ENCODE assay signal across 8 cellular contexts in the genomic region with DNA sequence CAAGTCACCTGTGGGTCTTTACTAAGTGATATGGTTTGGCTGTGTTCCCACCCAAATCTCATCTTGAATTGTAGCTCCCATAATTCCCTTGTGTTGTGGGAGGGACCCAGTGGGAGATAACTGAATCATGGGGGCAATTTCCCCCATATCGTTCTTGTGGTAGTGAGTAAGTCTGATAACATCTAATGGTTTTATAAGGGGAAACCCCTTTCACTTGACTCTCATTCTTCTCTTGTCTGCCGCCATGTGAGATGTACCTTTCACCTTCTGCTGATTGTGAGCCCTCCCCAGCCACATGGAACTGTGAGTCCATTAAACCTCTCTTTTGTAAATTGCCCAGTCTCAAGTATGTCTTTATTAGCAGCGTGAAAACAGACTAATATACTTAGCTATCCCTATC. TPM values are rescaled to one million over a fixed set of nuclear protein-coding genes. Genes with fewer than 3 reads are reported as not detected.
DNase-seq lines count a peak whose midpoint lies in the region; ATAC-seq and FAIRE-seq lines count a peak whose summit lies in the region.
"Not testable (repeated sequence)": the region's sequence is repeated elsewhere in the genome, so short reads cannot be mapped to it uniquely, and the experiment has no call there.

No MANE protein-coding gene starts in this region.

- POLR2A ChIA-PET in CD4-positive, alpha-beta memory T cell (lab: Charles Lee; ENCODE audit: partially characterized antibody): not testable (repeated sequence)
- POLR2A ChIA-PET in naive thymus-derived CD8-positive, alpha-beta T cell (lab: Charles Lee): interaction anchor here (0.5 kb wide), 1 partner anchor 57 kb away, joined by 3 read pairs; no protein-coding TSS in a partner anchor

- H3K27ac ChIP-seq in CD4-positive, alpha-beta memory T cell (ENCODE audit: low read depth, low read length): not testable (repeated sequence)

- not testable (repeated sequence) for H3K4me1 ChIP-seq in CD4-positive, alpha-beta memory T cell (ENCODE audit: insufficient read depth, low read length)

- H3K36me3 Mint-ChIP-seq in CD4-positive, alpha-beta memory T cell: peaks cover 53 to 61% of the 10 kb centered on the region in 2 donors
- peaks cover 39% of the 10 kb centered on the region for H3K36me3 Mint-ChIP-seq in activated T-cell treated with anti-CD3 and anti-CD28 coated beads, Interleukin-2, amount 50 U/mL, for 4 hours (ENCODE audit: insufficient read depth)
- peaks cover 35% of the 10 kb centered on the region for H3K36me3 Mint-ChIP-seq in activated naive CD8-positive, alpha-beta T cell
- peaks cover 15 to 78% (median 41%) of the 10 kb centered on the region in 3 donors for H3K36me3 Mint-ChIP-seq in naive thymus-derived CD8-positive, alpha-beta T cell

- not testable (repeated sequence) for H3K27me3 ChIP-seq in CD4-positive, alpha-beta memory T cell (ENCODE audit: insufficient read depth, low read length)

- FAIRE-seq in RCC 7860 (lab: Jason Lieb, UNC): peak; percentile 31

- CTCF ChIA-PET in CD4-positive, alpha-beta memory T cell (lab: Charles Lee; ENCODE audit: partially characterized antibody): interaction anchor here (1.0 kb wide), 1 partner anchor 13 kb away, joined by 3 read pairs; no protein-coding TSS in a partner anchor

- peak overlapping the region in 3 of 7 donors; percentile 43 to 72 (median 44) for H3K27ac Mint-ChIP-seq in CD4-positive, alpha-beta memory T cell
- peak overlapping the region; percentile 59 for H3K27ac Mint-ChIP-seq in activated naive CD8-positive, alpha-beta T cell
- peak overlapping the region in 6 of 10 donors; percentile 2 to 65 (median 53) for H3K27ac Mint-ChIP-seq in naive thymus-derived CD8-positive, alpha-beta T cell

- H3K9me3 ChIP-seq in CD4-positive, alpha-beta memory T cell (ENCODE audit: control insufficient read depth in 1 of 2, low read length in 2 of 2): not testable (repeated sequence)

- ATAC-seq in activated T-cell treated with anti-CD3 and anti-CD28 coated beads, Interleukin-2, amount 50 U/mL, for 4 hours: peak; percentile 92
- peak in 1 of 2 donors; percentile 39 for ATAC-seq in naive thymus-derived CD8-positive, alpha-beta T cell

- not testable (repeated sequence) for H3K4me3 ChIP-seq in CD4-positive, alpha-beta memory T cell (ENCODE audit: low read length in 2 of 2)

- H3K4me1 Mint-ChIP-seq in CD4-positive, alpha-beta memory T cell: peaks cover 11 to 20% (median 19%) of the 10 kb centered on the region in 4 donors
- H3K4me1 Mint-ChIP-seq in activated T-cell treated with anti-CD3 and anti-CD28 coated beads, Interleukin-2, amount 50 U/mL, for 4 hours (ENCODE audit: low read depth): peaks cover 11% of the 10 kb centered on the region
- peaks cover 20% of the 10 kb centered on the region for H3K4me1 Mint-ChIP-seq in activated naive CD8-positive, alpha-beta T cell (ENCODE audit: low read depth)
- H3K4me1 Mint-ChIP-seq in naive thymus-derived CD8-positive, alpha-beta T cell: peaks cover 8 to 18% (median 11%) of the 10 kb centered on the region in 4 donors

- H3K36me3 ChIP-seq in CD4-positive, alpha-beta memory T cell (ENCODE audit: insufficient read depth, low read length): peaks cover 32% of the 10 kb centered on the region

- H3K4me3 Mint-ChIP-seq in CD4-positive, alpha-beta memory T cell; activated T-cell treated with anti-CD3 and anti-CD28 coated beads, Interleukin-2, amount 50 U/mL, for 4 hours; naive thymus-derived CD8-positive, alpha-beta T cell: not testable (repeated sequence)
- H3K4me3 Mint-ChIP-seq in activated naive CD8-positive, alpha-beta T cell: peak overlapping the region; percentile 48

- peak in 3 of 5 donors; percentile 2 to 47 (median 16) for DNase-seq in CD4-positive, alpha-beta memory T cell
- DNase-seq in ELR (ENCODE audit: low read depth) (peak; percentile 25), RCC 7860 (ENCODE audit: low spot score) (peak; percentile 49)
- peak; percentile 17 for DNase-seq in activated CD4-positive, alpha-beta T cell treated with anti-CD3 and anti-CD28 coated beads for 48 hours
- DNase-seq in activated T-cell treated with anti-CD3 and anti-CD28 coated beads, Interleukin-2, amount 50 U/mL, for 4 hours: not testable (repeated sequence)
- DNase-seq in naive thymus-derived CD8-positive, alpha-beta T cell: peak in 1 of 10 donors; percentile 2
- peak; percentile 2 to 12 for DNase-seq in stimulated activated CD8-positive, alpha-beta memory T cell treated with anti-CD3 and anti-CD28 coated beads, Interleukin-2, amount 100 ng/mL, for 48 hours (ENCODE audit: low read depth in 2 of 2)

- intact Hi-C loops in CD4-positive, alpha-beta memory T cell (cut with micrococcal nuclease): not testable (repeated sequence)

- H3K9me3 Mint-ChIP-seq in CD4-positive, alpha-beta memory T cell; activated T-cell treated with anti-CD3 and anti-CD28 coated beads, Interleukin-2, amount 50 U/mL, for 4 hours; activated naive CD8-positive, alpha-beta T cell (ENCODE audit: low read depth): not testable (repeated sequence)
- peaks cover 0 to 11% (median 0%) of the 10 kb centered on the region in 9 donors for H3K9me3 Mint-ChIP-seq in naive thymus-derived CD8-positive, alpha-beta T cell

- H3K27me3 Mint-ChIP-seq in CD4-positive, alpha-beta memory T cell; activated T-cell treated with anti-CD3 and anti-CD28 coated beads, Interleukin-2, amount 50 U/mL, for 4 hours (ENCODE audit: low read depth); activated naive CD8-positive, alpha-beta T cell; naive thymus-derived CD8-positive, alpha-beta T cell: not testable (repeated sequence)

RNA-seq across cellular contexts. Expression of gene HELZ, which starts 48.0 kb away (rescaled TPM):
- 100 to 1,000 TPM; 100 to 104 TPM for total RNA-seq in CD4-positive, alpha-beta memory T cell
- polyA plus RNA-seq in CD4-positive, alpha-beta memory T cell: 10 to 100 TPM; 32.0 to 72.3 TPM
- total RNA-seq in activated T-cell treated with anti-CD3 and anti-CD28 coated beads, Interleukin-2, amount 50 U/mL, for 4 hours: 10 to 100 TPM; 41.1 to 47.2 (median 46.6) TPM
- total RNA-seq in naive thymus-derived CD8-positive, alpha-beta T cell: 10 to 100 TPM; 69.0 to 75.1 TPM
- polyA plus RNA-seq in naive thymus-derived CD8-positive, alpha-beta T cell: 10 to 100 TPM; 43.0 to 48.6 (median 45.8) TPM
